23 cellular contexts compared by ENCODE assay signal in genomic region chr5:68376931-68377330, GRCh38.
DNase-seq lines count a peak whose midpoint lies in the region; ATAC-seq and TF ChIP-seq lines count a peak whose summit lies in the region.
"Had no signal": no experiment of that assay in that cellular context is flagged by ENCODE, and none has a peak within 500 bp of the region (broad histone marks: within the 10 kb centered on the region; RNA-seq: fewer than 3 reads in every experiment).

No MANE protein-coding gene starts in this region.

- no peaks in the 10 kb centered on the region for H3K36me3 ChIP-seq in GM23338 (ENCODE audit: insufficient read depth)
- H3K36me3 ChIP-seq in mammary epithelial cell (ENCODE audit: insufficient read depth, low read length) = no peaks in the 10 kb centered on the region
- no peaks in the 10 kb centered on the region for H3K36me3 ChIP-seq in smooth muscle cell (ENCODE audit: low read depth)
- H3K36me3 ChIP-seq: cardiac muscle cell, left lung had no signal

- H3K79me2 ChIP-seq in GM23338 (replicated peaks; ENCODE audit: insufficient read depth) = no peaks in the 10 kb centered on the region
- H3K79me2 ChIP-seq in mammary epithelial cell (ENCODE audit: insufficient read depth, low read length) = no peaks in the 10 kb centered on the region
- no peaks in the 10 kb centered on the region for H3K79me2 ChIP-seq in smooth muscle cell (ENCODE audit: low read depth)

- dilution Hi-C loops in mammary epithelial cell (cut with HindIII; ENCODE audit: low sequenced_read_pairs) = no loop called here

- H3K27ac ChIP-seq in GM23338 (ENCODE audit: low read depth) (no peak overlapping the region), mammary epithelial cell (ENCODE audit: insufficient read depth, low read depth, low read length) (peak overlapping the region; percentile 57), smooth muscle cell (ENCODE audit: low read depth) (no peak overlapping the region)
- H3K27ac ChIP-seq: cardiac muscle cell, left lung, SK-N-MC had no signal

- intact Hi-C loops in mammary epithelial cell (cut with micrococcal nuclease) = no loop called here

- H3K9ac ChIP-seq in mammary epithelial cell (ENCODE audit: insufficient read depth, low read length) (peak overlapping the region; percentile 49), smooth muscle cell (ENCODE audit: low read depth) (no peak overlapping the region)

- BruUV-seq in mammary epithelial cell (replicated peaks; lab: Mats Ljungman, UMichigan) = no TSS peak

- H3K36me3 Mint-ChIP-seq in GM23338 (ENCODE audit: low read depth) = no peaks in the 10 kb centered on the region
- H3K36me3 Mint-ChIP-seq in effector memory CD8-positive, alpha-beta T cell (ENCODE audit: insufficient read depth) = no peaks in the 10 kb centered on the region

- H3K9me3 Mint-ChIP-seq in GM23338 = no peaks in the 10 kb centered on the region
- no peaks in the 10 kb centered on the region for H3K9me3 Mint-ChIP-seq in effector memory CD8-positive, alpha-beta T cell
- H3K9me3 Mint-ChIP-seq: activated CD8-positive, alpha-beta T cell treated with anti-CD3 and anti-CD28 coated beads for 36 hours; CD4-positive, alpha-beta T cell had no signal

- H3K4me2 ChIP-seq in GM23338 = no peak overlapping the region
- peak overlapping the region; percentile 79 for H3K4me2 ChIP-seq in mammary epithelial cell (ENCODE audit: insufficient read depth, low read depth, low read length)
- H3K4me2 ChIP-seq in smooth muscle cell = no peak overlapping the region

- CTCF ChIA-PET in mammary epithelial cell (lab: Charles Lee; ENCODE audit: low non-redundant PET) = no interaction called here

- TF ChIP-seq CTCF in GM23338 (conservative IDR thresholded peaks at IDR 0.05; ENCODE audit: low read depth in 2 of 2) = no peak
- TF ChIP-seq CTCF in mammary epithelial cell (conservative IDR thresholded peaks at IDR 0.05 in 1 of 2, IDR thresholded peaks at IDR 0.05 in 1 of 2; ENCODE audit: extremely low read depth in 1 of 2, insufficient read depth in 1 of 2, low read depth in 1 of 2, low read length in 2 of 2) = no peak
- TF ChIP-seq CTCF in foreskin fibroblast (IDR thresholded peaks at IDR 0.05; ENCODE audit: low read depth, low read length) = no peak
- TF ChIP-seq CTCF in smooth muscle cell (IDR thresholded peaks at IDR 0.05; ENCODE audit: borderline replicate concordance, insufficient read depth, poor library complexity, severe bottlenecking) = no peak

- H3K27me3 ChIP-seq in GM23338 (ENCODE audit: insufficient read depth) (no peaks in the 10 kb centered on the region), mammary epithelial cell (ENCODE audit: insufficient read depth, low read length) (no peaks in the 10 kb centered on the region), smooth muscle cell (ENCODE audit: low read depth) (no peaks in the 10 kb centered on the region)
- H3K27me3 ChIP-seq: cardiac muscle cell, left lung had no signal

- ATAC-seq in GM23338 (no peak), HG03354 (IDR thresholded peaks at IDR 0.05; ENCODE audit: poor library complexity, severe bottlenecking, unreplicated experiment) (no peak), HG03442 (IDR thresholded peaks at IDR 0.05; ENCODE audit: unreplicated experiment) (no peak)
- ATAC-seq in effector memory CD8-positive, alpha-beta T cell (replicated peaks) = no peak
- ATAC-seq: activated CD8-positive, alpha-beta T cell treated with anti-CD3 and anti-CD28 coated beads for 36 hours; left lung had no signal

- 0 out of 2 replicates have a peak, but pooled peaks cover 3% of the 10 kb centered on the region for H3F3A ChIP-seq in GM23338 (replicated peaks; ENCODE audit: low read depth)
- H3F3A ChIP-seq in smooth muscle cell (ENCODE audit: low read depth) = peaks cover 3% of the 10 kb centered on the region

- H3K9me2 ChIP-seq in GM23338 (ENCODE audit: insufficient read depth) = peaks cover 15% of the 10 kb centered on the region

- no peak overlapping the region for H3K27ac Mint-ChIP-seq in GM23338
- H3K27ac Mint-ChIP-seq in effector memory CD8-positive, alpha-beta T cell = no peak overlapping the region
- H3K27ac Mint-ChIP-seq: activated B cell treated with CpG ODN at 0.5 μM for 24 hours; activated CD8-positive, alpha-beta T cell treated with anti-CD3 and anti-CD28 coated beads for 36 hours; CD4-positive, alpha-beta T cell had no signal

- H3K4me1 ChIP-seq in GM23338 (ENCODE audit: insufficient read depth) (peaks cover 12% of the 10 kb centered on the region; the same call in 1 of the 2 replicates), mammary epithelial cell (ENCODE audit: insufficient read depth, low read length) (peaks cover 30% of the 10 kb centered on the region), smooth muscle cell (ENCODE audit: low read depth) (no peaks in the 10 kb centered on the region)

- DNase-seq in GM23338 (ENCODE audit: low spot score) (no peak), mammary epithelial cell (peak; percentile 67), foreskin fibroblast (peak; percentile 18 to 38), smooth muscle cell (lab: John Stamatoyannopoulos, UW; ENCODE audit: unreplicated experiment) (no peak), nucleus accumbens (lab: John Stamatoyannopoulos, UW) (no peak)
- no peak for DNase-seq in effector memory CD8-positive, alpha-beta T cell
- DNase-seq: activated B cell treated with CpG ODN at 0.5 μM for 24 hours; activated CD8-positive, alpha-beta T cell treated with anti-CD3 and anti-CD28 coated beads for 36 hours; activated T-cell treated with anti-CD3 and anti-CD28 coated beads, Interleukin-2, amount 50 U/mL, for 1 hour; CD4-positive, alpha-beta T cell; GDM1; glutamatergic neuron; GOT3; Kasumi-1; left lung; NCI-H1092; NCI-H2029; stimulated activated CD4-positive, alpha-beta T cell treated with anti-CD3 and anti-CD28 coated beads, Interleukin-12 subunit alpha, Interleukin-12 subunit beta, amount 100 ng/mL, for 4 hours; substantia nigra had no signal

- in situ Hi-C loops in mammary epithelial cell (cut with MboI; ENCODE audit: low sequenced_read_pairs in 2 of 2) = no loop called here

- WGBS in mammary epithelial cell (ENCODE audit: low coverage, missing lambda C conversion rate) = 16% methylated on average over 6 of the region's 6 CpGs
- 59% methylated on average over 6 of the region's 6 CpGs for whole genome bisulfite sequencing in smooth muscle cell (ENCODE audit: low lambda C conversion rate)

- no peak overlapping the region for H3K4me3 ChIP-seq in GM23338
- H3K4me3 ChIP-seq in mammary epithelial cell (replicated peaks in 1 of 3; ENCODE audit: insufficient read depth in 1 of 3, low read depth in 2 of 3, low read length in 3 of 3) = peak overlapping the region in 2 of 3 experiments; percentile 17
- H3K4me3 ChIP-seq in foreskin fibroblast (ENCODE audit: low read depth in 1 of 2, low read length in 2 of 2) = no peak overlapping the region
- no peak overlapping the region for H3K4me3 ChIP-seq in smooth muscle cell
- H3K4me3 ChIP-seq: cardiac muscle cell, left lung, SK-N-MC had no signal

- peaks cover 4% of the 10 kb centered on the region for H3K27me3 Mint-ChIP-seq in GM23338 (ENCODE audit: insufficient read depth, low read depth, poor library complexity)
- peaks cover 0 to 11% of the 10 kb centered on the region in 2 donors for H3K27me3 Mint-ChIP-seq in effector memory CD8-positive, alpha-beta T cell
- H3K27me3 Mint-ChIP-seq: activated B cell treated with CpG ODN at 0.5 μM for 24 hours; activated CD8-positive, alpha-beta T cell treated with anti-CD3 and anti-CD28 coated beads for 36 hours; CD4-positive, alpha-beta T cell had no signal

- no peaks in the 10 kb centered on the region for H3K9me3 ChIP-seq in mammary epithelial cell (replicated peaks; ENCODE audit: insufficient read depth, low read length)
- no peaks in the 10 kb centered on the region for H3K9me3 ChIP-seq in smooth muscle cell (replicated peaks; ENCODE audit: low read depth)
- H3K9me3 ChIP-seq: left lung had no signal

- no peaks in the 10 kb centered on the region for H4K20me1 ChIP-seq in GM23338 (replicated peaks; ENCODE audit: insufficient read depth)
- no peaks in the 10 kb centered on the region for H4K20me1 ChIP-seq in mammary epithelial cell (ENCODE audit: insufficient read depth, low read length)
- H4K20me1 ChIP-seq in smooth muscle cell (ENCODE audit: low read depth) = no peaks in the 10 kb centered on the region

- H2AFZ ChIP-seq in GM23338 (peak overlapping the region; percentile 56; the same call in 1 of the 2 replicates), mammary epithelial cell (ENCODE audit: low read depth, low read length) (peak overlapping the region; percentile 92), smooth muscle cell (ENCODE audit: low read depth) (peak overlapping the region; percentile 16)

- H3K4me3 Mint-ChIP-seq in GM23338 = no peak overlapping the region
- no peak overlapping the region for H3K4me3 Mint-ChIP-seq in effector memory CD8-positive, alpha-beta T cell
- H3K4me3 Mint-ChIP-seq: activated B cell treated with CpG ODN at 0.5 μM for 24 hours; activated CD8-positive, alpha-beta T cell treated with anti-CD3 and anti-CD28 coated beads for 36 hours; CD4-positive, alpha-beta T cell had no signal

- peaks cover 10% of the 10 kb centered on the region for H3K4me1 Mint-ChIP-seq in GM23338
- peaks cover 17 to 20% of the 10 kb centered on the region in 2 donors for H3K4me1 Mint-ChIP-seq in effector memory CD8-positive, alpha-beta T cell (ENCODE audit: low read depth in 2 of 2)

TF ChIP-seq in GM23338, 12 proteins besides CTCF, POLR2A, EP300 and RAD21 (continues in another document):
- TF ChIP-seq, protein P1, sequence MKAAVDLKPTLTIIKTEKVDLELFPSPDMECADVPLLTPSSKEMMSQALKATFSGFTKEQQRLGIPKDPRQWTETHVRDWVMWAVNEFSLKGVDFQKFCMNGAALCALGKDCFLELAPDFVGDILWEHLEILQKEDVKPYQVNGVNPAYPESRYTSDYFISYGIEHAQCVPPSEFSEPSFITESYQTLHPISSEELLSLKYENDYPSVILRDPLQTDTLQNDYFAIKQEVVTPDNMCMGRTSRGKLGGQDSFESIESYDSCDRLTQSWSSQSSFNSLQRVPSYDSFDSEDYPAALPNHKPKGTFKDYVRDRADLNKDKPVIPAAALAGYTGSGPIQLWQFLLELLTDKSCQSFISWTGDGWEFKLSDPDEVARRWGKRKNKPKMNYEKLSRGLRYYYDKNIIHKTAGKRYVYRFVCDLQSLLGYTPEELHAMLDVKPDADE (IDR thresholded peaks at IDR 0.05) = no peak

Comparison
In these comparisons a context has a peak if more than half of its experiments do, and no peak if none do; other contexts are left out.
1. DNase-seq: peak in mammary epithelial cell (single experiment) and foreskin fibroblast (2 of 2); none in GM23338 (single experiment), smooth muscle cell (single experiment), effector memory CD8-positive, alpha-beta T cell (0 of 3) and nucleus accumbens (0 of 56).
2. H2AFZ ChIP-seq: peak in every context shown above with its lines; median percentile 92 in mammary epithelial cell; 56 in GM23338; 16 in smooth muscle cell.
3. H3K4me3 ChIP-seq: peak in mammary epithelial cell (2 of 3); none in GM23338 (single experiment), foreskin fibroblast (0 of 2) and smooth muscle cell (single experiment).